Comparison of ENCODE assay signal across 12 cellular contexts in genomic region chr2:157471078-157471477, GRCh38. TPM values are rescaled to one million over a fixed set of nuclear protein-coding genes. Genes with fewer than 3 reads are reported as not detected.
DNase-seq lines count a peak whose midpoint lies in the region; ATAC-seq, FAIRE-seq and TF ChIP-seq lines count a peak whose summit lies in the region.
"Had no signal": no experiment of that assay in that cellular context is flagged by ENCODE, and none has a peak within 500 bp of the region (broad histone marks: within the 10 kb centered on the region; RNA-seq: fewer than 3 reads in every experiment).

No MANE protein-coding gene starts in this region.

- no peak for TF ChIP-seq CTCF in GM20000 (IDR thresholded peaks at IDR 0.05; ENCODE audit: extremely low read depth, missing control alignments)

- DNase-seq in GM12892 (ENCODE audit: insufficient read length): no peak
- peak; percentile 25 for DNase-seq in GM20000 (ENCODE audit: low spot score)
- DNase-seq in memory B cell (ENCODE audit: low spot score in 2 of 2): no peak
- DNase-seq in dedifferentiated amniotic fluid mesenchymal stem cell (ENCODE audit: extremely low spot score): no peak
- no peak for DNase-seq in NCI-H524 (lab: John Stamatoyannopoulos, UW)
- DNase-seq in NCI-H446 treated with DMSO at 0.1 percent for 48 hours (lab: John Stamatoyannopoulos, UW): no peak
- DNase-seq: esophagus squamous epithelium, H9, T-helper 9 cell had no signal

- peaks cover 33 to 59% (median 38%) of the 10 kb centered on the region in 3 donors for H3K4me1 Mint-ChIP-seq in IgD-negative memory B cell
- peaks cover 39% of the 10 kb centered on the region for H3K4me1 Mint-ChIP-seq in memory B cell

- peak overlapping the region in 1 of 4 donors; percentile 19 for H3K4me3 Mint-ChIP-seq in IgD-negative memory B cell
- peak overlapping the region; percentile 41 for H3K4me3 Mint-ChIP-seq in memory B cell
- H3K4me3 Mint-ChIP-seq: H9 had no signal

- peak; percentile 90 for FAIRE-seq in GM12892 (lab: Jason Lieb, UNC)

- H3K9me3 Mint-ChIP-seq in IgD-negative memory B cell (no peaks in the 10 kb centered on the region), memory B cell (peaks cover 3% of the 10 kb centered on the region)
- H3K9me3 Mint-ChIP-seq: H9 had no signal

- ATAC-seq in memory B cell (ENCODE audit: low read depth): no peak
- no peak for ATAC-seq in GM21723 (IDR thresholded peaks at IDR 0.05; ENCODE audit: unreplicated experiment)

- H3K27ac Mint-ChIP-seq in IgD-negative memory B cell: peak overlapping the region; percentile 86 to 99 (median 99)
- peak overlapping the region; percentile 99 for H3K27ac Mint-ChIP-seq in memory B cell
- H3K27ac Mint-ChIP-seq: H9 had no signal

- H3K27me3 Mint-ChIP-seq in IgD-negative memory B cell (no peaks in the 10 kb centered on the region), memory B cell (no peaks in the 10 kb centered on the region)

- H3K36me3 Mint-ChIP-seq in IgD-negative memory B cell (no peaks in the 10 kb centered on the region), memory B cell (no peaks in the 10 kb centered on the region)

- TF ChIP-seq POLR2A in GM12892 (IDR thresholded peaks at IDR 0.05; ENCODE audit: low read depth, low read length): peak; percentile 21; the same call in 1 of the 2 replicates

RNA-seq across cellular contexts. Expression of gene CYTIP, which starts 27.2 kb away (rescaled TPM):
- polyA plus RNA-seq in GM12892 (2012; ENCODE audit: missing spikeins): 102 TPM
- polyA plus RNA-seq in IgD-negative memory B cell: 83.6 TPM
- polyA plus RNA-seq: cardiac muscle cell had no signal
